16 cellular contexts compared by ENCODE assay signal in the genomic region with DNA sequence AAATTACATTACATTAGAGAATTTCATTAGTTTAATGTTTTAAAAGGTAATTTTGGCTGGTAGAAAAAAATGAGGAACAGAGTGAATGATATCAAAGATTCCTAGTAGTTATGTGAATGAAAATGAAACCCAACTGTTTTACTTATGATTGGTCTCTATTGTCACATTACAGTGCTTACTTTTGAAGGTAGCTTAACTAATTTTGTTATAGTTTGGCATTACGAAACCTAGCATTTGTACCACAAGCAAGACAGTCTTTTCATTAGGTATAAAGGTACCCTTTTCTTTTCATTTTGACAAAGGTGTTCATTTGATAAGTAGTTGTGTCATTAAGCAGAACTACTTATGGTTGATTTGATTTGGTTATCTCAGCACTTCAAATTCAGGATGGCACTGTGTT. TPM values are rescaled to one million over a fixed set of nuclear protein-coding genes. Genes with fewer than 3 reads are reported as not detected.
DNase-seq lines count a peak whose midpoint lies in the region; ATAC-seq and TF ChIP-seq lines count a peak whose summit lies in the region.
"Had no signal": no experiment of that assay in that cellular context is flagged by ENCODE, and none has a peak within 500 bp of the region (broad histone marks: within the 10 kb centered on the region; RNA-seq: fewer than 3 reads in every experiment).

No MANE protein-coding gene starts in this region.

- TF ChIP-seq CTCF in parathyroid adenoma (IDR thresholded peaks at IDR 0.05): no peak

- H3K27ac ChIP-seq in Karpas-422 (ENCODE audit: low read length) (peak overlapping the region; percentile 18; the same call in 1 of the 2 replicates), parathyroid adenoma (no peak overlapping the region)
- H3K27ac ChIP-seq: brain microvascular endothelial cell, sigmoid colon, vagina had no signal

- H3K9me3 ChIP-seq in Karpas-422 (ENCODE audit: low read length) (no peaks in the 10 kb centered on the region), parathyroid adenoma (ENCODE audit: control insufficient read depth, low read length) (no peaks in the 10 kb centered on the region)
- H3K9me3 ChIP-seq: sigmoid colon, vagina had no signal

- no peaks in the 10 kb centered on the region for H3K27me3 Mint-ChIP-seq in activated T-cell treated with anti-CD3 and anti-CD28 coated beads, Interleukin-2, amount 50 U/mL, for 4 hours (ENCODE audit: low read depth)
- no peaks in the 10 kb centered on the region for H3K27me3 Mint-ChIP-seq in activated naive CD8-positive, alpha-beta T cell treated with anti-CD3 and anti-CD28 coated beads for 36 hours

- peaks cover 82% of the 10 kb centered on the region for H3K4me1 Mint-ChIP-seq in activated T-cell treated with anti-CD3 and anti-CD28 coated beads, Interleukin-2, amount 50 U/mL, for 4 hours (ENCODE audit: low read depth)
- peaks cover 75% of the 10 kb centered on the region for H3K4me1 Mint-ChIP-seq in activated naive CD8-positive, alpha-beta T cell treated with anti-CD3 and anti-CD28 coated beads for 36 hours

- no peak for DNase-seq in activated T-cell treated with anti-CD3 and anti-CD28 coated beads, Interleukin-2, amount 50 U/mL, for 4 hours
- DNase-seq in activated T-cell treated with anti-CD3 and anti-CD28 coated beads, Interleukin-2, amount 50 U/mL, for 1 hour: no peak
- no peak for DNase-seq in Karpas-422
- DNase-seq in activated naive CD8-positive, alpha-beta T cell treated with anti-CD3 and anti-CD28 coated beads for 36 hours: no peak
- DNase-seq in D341Med (ENCODE audit: low spot score): no peak
- no peak for DNase-seq in NCI-H1930 (lab: John Stamatoyannopoulos, UW)
- no peak for DNase-seq in foreskin melanocyte
- DNase-seq: activated CD4-positive, alpha-beta T cell treated with anti-CD3 and anti-CD28 coated beads, Interleukin-2, amount 50 U/mL, for 1 hour; activated gamma-delta T cell treated with Interleukin-2 at 50 U/mL for 16 hours; brain microvascular endothelial cell; NCI-H187 treated with DMSO at 0.1 percent for 48 hours; NCI-H510A treated with DMSO at 0.1 percent for 48 hours; sigmoid colon had no signal

- H3K4me3 Mint-ChIP-seq in activated T-cell treated with anti-CD3 and anti-CD28 coated beads, Interleukin-2, amount 50 U/mL, for 4 hours: peak overlapping the region; percentile 51
- no peak overlapping the region for H3K4me3 Mint-ChIP-seq in activated naive CD8-positive, alpha-beta T cell treated with anti-CD3 and anti-CD28 coated beads for 36 hours

- H3K9me3 Mint-ChIP-seq in activated T-cell treated with anti-CD3 and anti-CD28 coated beads, Interleukin-2, amount 50 U/mL, for 4 hours: no peaks in the 10 kb centered on the region
- peaks cover 1% of the 10 kb centered on the region for H3K9me3 Mint-ChIP-seq in activated naive CD8-positive, alpha-beta T cell treated with anti-CD3 and anti-CD28 coated beads for 36 hours

- H3K79me2 ChIP-seq in Karpas-422 (ENCODE audit: low read length) (peaks cover 95% of the 10 kb centered on the region), parathyroid adenoma (peaks cover 58% of the 10 kb centered on the region)

- ATAC-seq in activated T-cell treated with anti-CD3 and anti-CD28 coated beads, Interleukin-2, amount 50 U/mL, for 4 hours: peak; percentile 30 to 65
- ATAC-seq: HCT116 had no signal

- H3K4me2 ChIP-seq in Karpas-422 (ENCODE audit: low read depth, low read length, poor library complexity, severe bottlenecking) (no peak overlapping the region), parathyroid adenoma (ENCODE audit: low read length) (peak overlapping the region; percentile 16)

- H3K9ac ChIP-seq in Karpas-422 (ENCODE audit: low read length): no peak overlapping the region
- no peak overlapping the region for H3K9ac ChIP-seq in parathyroid adenoma

- H3K4me1 ChIP-seq in Karpas-422 (ENCODE audit: low read length) (peaks cover 53% of the 10 kb centered on the region), parathyroid adenoma (peaks cover 16% of the 10 kb centered on the region)

- peak overlapping the region; percentile 48 for H3K27ac Mint-ChIP-seq in activated naive CD8-positive, alpha-beta T cell treated with anti-CD3 and anti-CD28 coated beads for 36 hours

- H3K36me3 ChIP-seq in Karpas-422 (ENCODE audit: insufficient read depth, low read length): peaks cover 78% of the 10 kb centered on the region
- H3K36me3 ChIP-seq in parathyroid adenoma (ENCODE audit: control insufficient read depth, insufficient read depth, low read length): no peaks in the 10 kb centered on the region
- H3K36me3 ChIP-seq: brain microvascular endothelial cell had no signal

- no peaks in the 10 kb centered on the region for H3K9me2 ChIP-seq in Karpas-422 (replicated peaks; ENCODE audit: insufficient read depth, low read length)

- peaks cover 45% of the 10 kb centered on the region for H3K36me3 Mint-ChIP-seq in activated T-cell treated with anti-CD3 and anti-CD28 coated beads, Interleukin-2, amount 50 U/mL, for 4 hours (ENCODE audit: insufficient read depth)
- peaks cover 65% of the 10 kb centered on the region for H3K36me3 Mint-ChIP-seq in activated naive CD8-positive, alpha-beta T cell treated with anti-CD3 and anti-CD28 coated beads for 36 hours

- H3K27me3 ChIP-seq in Karpas-422 (ENCODE audit: low read length) (no peaks in the 10 kb centered on the region), parathyroid adenoma (ENCODE audit: control insufficient read depth, insufficient read depth, low read length) (no peaks in the 10 kb centered on the region)
- H3K27me3 ChIP-seq: brain microvascular endothelial cell, sigmoid colon, vagina had no signal

- H2AFZ ChIP-seq in Karpas-422 (ENCODE audit: low read length): no peak overlapping the region
- no peak overlapping the region for H2AFZ ChIP-seq in parathyroid adenoma

- H3K4me3 ChIP-seq in Karpas-422 (ENCODE audit: low read length): no peak overlapping the region
- H3K4me3 ChIP-seq in parathyroid adenoma (ENCODE audit: low read depth, low read length): no peak overlapping the region
- H3K4me3 ChIP-seq: sigmoid colon, vagina had no signal

- H4K20me1 ChIP-seq in Karpas-422 (ENCODE audit: insufficient read depth, low read depth, low read length): peaks cover 33% of the 10 kb centered on the region; the same call in 1 of the 2 replicates

RNA-seq across cellular contexts. Expression of gene SELENOT, which starts 6.9 kb away (rescaled TPM):
- total RNA-seq in activated T-cell treated with anti-CD3 and anti-CD28 coated beads, Interleukin-2, amount 50 U/mL, for 4 hours: 100 to 1,000 TPM; 158 to 164 (median 162) TPM
- 72.8 and 306 TPM in 2 replicates for total RNA-seq in Karpas-422 (2014; rRNA removed; shearing (Covaris generic); ENCODE audit: low replicate concordance)
- 100 to 1,000 TPM; 107 to 110 TPM for total RNA-seq in activated naive CD8-positive, alpha-beta T cell treated with anti-CD3 and anti-CD28 coated beads for 36 hours
